8 cellular contexts compared by ENCODE assay signal in genomic region chr3:56801151-56801596, GRCh38. TPM values are rescaled to one million over a fixed set of nuclear protein-coding genes. Genes with fewer than 3 reads are reported as not detected.
DNase-seq lines count a peak whose midpoint lies in the region; ATAC-seq and TF ChIP-seq lines count a peak whose summit lies in the region.

No MANE protein-coding gene starts in this region.

- WGBS in esophagus muscularis mucosa = 24% methylated on average over 8 of the region's 9 CpGs

- DNase-seq in CD1c-positive myeloid dendritic cell (ENCODE audit: extremely low spot score) (peak; percentile 13), H7 (peak; percentile 28), esophagus muscularis mucosa (ENCODE audit: extremely low spot score) (no peak), neural progenitor cell (ENCODE audit: low spot score) (no peak), hippocampal formation (lab: John Stamatoyannopoulos, UW) (no peak), GDM1 (lab: John Stamatoyannopoulos, UW) (no peak)
- peak; percentile 82 for DNase-seq in activated CD4-positive, alpha-beta T cell treated with anti-CD3 and anti-CD28 coated beads, Interleukin-2, amount 10 ng/mL, durations not matched to agents 24 days and 14 days

- peaks cover 52% of the 10 kb centered on the region for H3K4me1 Mint-ChIP-seq in activated CD4-positive, alpha-beta T cell treated with anti-CD3 and anti-CD28 coated beads, Interleukin-2, amount 10 ng/mL, durations not matched to agents 24 days and 14 days
- H3K4me1 Mint-ChIP-seq in neural progenitor cell = peaks cover 4% of the 10 kb centered on the region

- H3K36me3 ChIP-seq in H7 (replicated peaks; ENCODE audit: control insufficient read depth, insufficient read depth, low read length) = no peaks in the 10 kb centered on the region
- no peaks in the 10 kb centered on the region for H3K36me3 ChIP-seq in esophagus muscularis mucosa
- no peaks in the 10 kb centered on the region for H3K36me3 ChIP-seq in neural progenitor cell

- H3F3A ChIP-seq in neural progenitor cell (ENCODE audit: low read depth) = no peaks in the 10 kb centered on the region

- H2AFZ ChIP-seq in neural progenitor cell (replicated peaks) = peak overlapping the region; percentile 99

- no peaks in the 10 kb centered on the region for H3K9me3 ChIP-seq in esophagus muscularis mucosa
- no peaks in the 10 kb centered on the region for H3K9me3 ChIP-seq in neural progenitor cell (ENCODE audit: low read depth)

- H3K9me3 Mint-ChIP-seq in activated CD4-positive, alpha-beta T cell treated with anti-CD3 and anti-CD28 coated beads, Interleukin-2, amount 10 ng/mL, durations not matched to agents 24 days and 14 days = no peaks in the 10 kb centered on the region
- H3K9me3 Mint-ChIP-seq in neural progenitor cell = no peaks in the 10 kb centered on the region

- intact Hi-C loops in activated CD4-positive, alpha-beta T cell treated with anti-CD3 and anti-CD28 coated beads, Interleukin-2, amount 10 ng/mL, durations not matched to agents 24 days and 14 days (cut with micrococcal nuclease) = no loop called here
- intact Hi-C loops in esophagus muscularis mucosa (cut with DNase I) = loop anchor here (10.0 kb wide), 1 partner anchor 274 kb away; no protein-coding TSS in a partner anchor

- H3K4me3 Mint-ChIP-seq in activated CD4-positive, alpha-beta T cell treated with anti-CD3 and anti-CD28 coated beads, Interleukin-2, amount 10 ng/mL, durations not matched to agents 24 days and 14 days = peak overlapping the region; percentile 97
- H3K4me3 Mint-ChIP-seq in neural progenitor cell = peak overlapping the region; percentile 87

- TF ChIP-seq POLR2A in esophagus muscularis mucosa (IDR thresholded peaks at IDR 0.05; ENCODE audit: low read depth) = no peak

- H3K9ac ChIP-seq in neural progenitor cell = no peak overlapping the region

- peak overlapping the region; percentile 86 for H3K4me2 ChIP-seq in neural progenitor cell

- no peaks in the 10 kb centered on the region for H3K79me2 ChIP-seq in neural progenitor cell (ENCODE audit: low read depth)

- TF ChIP-seq CTCF in esophagus muscularis mucosa (IDR thresholded peaks at IDR 0.05) = no peak
- no peak for TF ChIP-seq CTCF in neural progenitor cell (IDR thresholded peaks at IDR 0.05)

- peak overlapping the region; percentile 68 for H3K4me3 ChIP-seq in H7 (ENCODE audit: insufficient read depth, low read depth, low read length)
- peak overlapping the region; percentile 68 to 81 (median 73) for H3K4me3 ChIP-seq in esophagus muscularis mucosa
- H3K4me3 ChIP-seq in neural progenitor cell = peak overlapping the region; percentile 63

- H3K4me1 ChIP-seq in esophagus muscularis mucosa = peaks cover 34 to 57% (median 45%) of the 10 kb centered on the region in 4 donors
- no peaks in the 10 kb centered on the region for H3K4me1 ChIP-seq in neural progenitor cell

- no peaks in the 10 kb centered on the region for H3K27me3 Mint-ChIP-seq in activated CD4-positive, alpha-beta T cell treated with anti-CD3 and anti-CD28 coated beads, Interleukin-2, amount 10 ng/mL, durations not matched to agents 24 days and 14 days
- H3K27me3 Mint-ChIP-seq in neural progenitor cell (ENCODE audit: insufficient read depth, low read depth) = peaks cover 11% of the 10 kb centered on the region

- H4K20me1 ChIP-seq in neural progenitor cell (ENCODE audit: low read depth) = no peaks in the 10 kb centered on the region

- H3K27me3 ChIP-seq in H7 (ENCODE audit: control insufficient read depth, insufficient read depth, low read length) = peaks cover 11% of the 10 kb centered on the region
- H3K27me3 ChIP-seq in esophagus muscularis mucosa = no peaks in the 10 kb centered on the region
- H3K27me3 ChIP-seq in neural progenitor cell = peaks cover 21% of the 10 kb centered on the region

- H3K27ac Mint-ChIP-seq in activated CD4-positive, alpha-beta T cell treated with anti-CD3 and anti-CD28 coated beads, Interleukin-2, amount 10 ng/mL, durations not matched to agents 24 days and 14 days = peak overlapping the region; percentile 87
- H3K27ac Mint-ChIP-seq in neural progenitor cell = no peak overlapping the region

- no peak for ATAC-seq in HG03378 (IDR thresholded peaks at IDR 0.05; ENCODE audit: unreplicated experiment)

- TF ChIP-seq EP300 in esophagus muscularis mucosa (IDR thresholded peaks at IDR 0.05) = no peak

- H3K36me3 Mint-ChIP-seq in activated CD4-positive, alpha-beta T cell treated with anti-CD3 and anti-CD28 coated beads, Interleukin-2, amount 10 ng/mL, durations not matched to agents 24 days and 14 days (ENCODE audit: low read depth) = peaks cover 27% of the 10 kb centered on the region
- no peaks in the 10 kb centered on the region for H3K36me3 Mint-ChIP-seq in neural progenitor cell

- H3K27ac ChIP-seq in esophagus muscularis mucosa (replicated peaks in 1 of 4) (peak overlapping the region; percentile 50 to 71 (median 62)), neural progenitor cell (no peak overlapping the region)

RNA-seq across cellular contexts. Expression of gene ARHGEF3, which starts 0.6 kb away (rescaled TPM):
- 3.6 and 3.8 TPM in 2 replicates for total RNA-seq in H7 (2014; rRNA removed; shearing (Covaris generic))
- 52.7 and 54.4 TPM in 2 replicates for total RNA-seq in activated CD4-positive, alpha-beta T cell treated with anti-CD3 and anti-CD28 coated beads, Interleukin-2, amount 10 ng/mL, durations not matched to agents 24 days and 14 days
- total RNA-seq in esophagus muscularis mucosa (10 to 100 TPM in 3 of 4 donors, 1 to 10 TPM in 1; 9.0 to 14.7 (median 11.7) TPM), neural progenitor cell (ENCODE audit: low replicate concordance) (0.52 and 2.9 TPM in 2 replicates)

Comparison
In these comparisons a context has a peak if more than half of its experiments do, and no peak if none do; other contexts are left out.
1. DNase-seq: peak in CD1c-positive myeloid dendritic cell (single experiment), H7 (single experiment) and activated CD4-positive, alpha-beta T cell treated with anti-CD3 and anti-CD28 coated beads, Interleukin-2, amount 10 ng/mL, durations not matched to agents 24 days and 14 days (single experiment); none in esophagus muscularis mucosa (single experiment), neural progenitor cell (single experiment), hippocampal formation (0 of 2) and GDM1 (single experiment).
2. Peak in every context shown above with its lines, with median percentiles within 50 percentile points of each other: H3K4me3 ChIP-seq.